ENCODE assay signal across 18 cellular contexts in the genomic region with DNA sequence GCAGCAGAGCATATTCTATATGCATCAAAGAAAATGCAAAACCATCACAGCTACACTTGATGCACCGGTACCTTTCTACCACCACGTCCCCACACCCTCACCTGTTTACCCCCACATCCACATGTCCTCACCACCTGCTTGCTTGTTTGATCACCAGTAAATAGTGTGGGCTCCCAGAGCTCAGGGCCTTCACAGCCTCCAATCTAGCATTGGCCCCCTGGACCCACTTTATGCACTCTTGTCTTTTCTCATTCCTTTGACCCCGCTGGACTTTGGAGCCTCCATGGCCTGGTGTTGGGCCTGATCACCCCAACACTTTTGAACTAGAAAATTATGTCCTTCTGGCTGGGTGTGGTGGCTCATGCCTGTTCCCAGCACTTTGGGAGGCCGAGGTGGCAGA.
"Had no signal": no experiment of that assay in that cellular context is flagged by ENCODE, and none has a peak within 500 bp of the region (broad histone marks: within the 10 kb centered on the region; RNA-seq: fewer than 3 reads in every experiment).

No MANE protein-coding gene starts in this region.

- DNase-seq: cortex of kidney; effector memory CD4-positive, alpha-beta T cell; foreskin melanocyte; heart left ventricle; hippocampal formation; kidney glomerular epithelial cell; mucosa of descending colon; naive thymus-derived CD8-positive, alpha-beta T cell; psoas muscle; retina; stimulated activated CD4-positive, alpha-beta T cell treated with anti-CD3 and anti-CD28 coated beads, Interleukin-4, amount 100 ng/mL, for 24 hours; tibial artery; upper lobe of left lung; uterus had no signal

- H3K27ac ChIP-seq: heart left ventricle, neutrophil, psoas muscle, right lobe of liver, tibial artery, upper lobe of left lung, uterus had no signal

- H3K36me3 ChIP-seq: heart left ventricle, neutrophil, right lobe of liver, tibial artery, upper lobe of left lung, uterus had no signal

- H3K27me3 ChIP-seq: right lobe of liver, uterus had no signal

- H3K4me3 Mint-ChIP-seq: naive thymus-derived CD8-positive, alpha-beta T cell; stimulated activated memory B cell treated with anti-CD40 and anti-IgM and Interleukin-4, amounts not matched to agents 10 μg/mL and 1 μg/mL and 100 μg/mL, for 72 hours; stimulated activated naive CD8-positive, alpha-beta T cell treated with anti-CD3 and anti-CD28 coated beads, Interleukin-15, Interleukin-2, amounts not matched to agents 100 ng/mL and 50 ng/mL, for 24 hours had no signal

- H3K4me1 ChIP-seq: uterus had no signal

- H3K4me3 ChIP-seq: heart left ventricle, mucosa of descending colon, psoas muscle, right lobe of liver, tibial artery, upper lobe of left lung, uterus had no signal

- H3K9me3 ChIP-seq: neutrophil, psoas muscle, right lobe of liver, uterus had no signal

- ATAC-seq: heart left ventricle; mucosa of descending colon; naive thymus-derived CD8-positive, alpha-beta T cell; psoas muscle; right lobe of liver; stimulated activated memory B cell treated with anti-CD40 and anti-IgM and Interleukin-4, amounts not matched to agents 10 μg/mL and 1 μg/mL and 100 μg/mL, for 72 hours had no signal

- H3K27ac Mint-ChIP-seq: stimulated activated memory B cell treated with anti-CD40 and anti-IgM and Interleukin-4, amounts not matched to agents 10 μg/mL and 1 μg/mL and 100 μg/mL, for 72 hours; stimulated activated naive CD8-positive, alpha-beta T cell treated with anti-CD3 and anti-CD28 coated beads, Interleukin-15, Interleukin-2, amounts not matched to agents 100 ng/mL and 50 ng/mL, for 24 hours had no signal
